Comparison of ENCODE assay signal across 1 cellular context in the genomic region with DNA sequence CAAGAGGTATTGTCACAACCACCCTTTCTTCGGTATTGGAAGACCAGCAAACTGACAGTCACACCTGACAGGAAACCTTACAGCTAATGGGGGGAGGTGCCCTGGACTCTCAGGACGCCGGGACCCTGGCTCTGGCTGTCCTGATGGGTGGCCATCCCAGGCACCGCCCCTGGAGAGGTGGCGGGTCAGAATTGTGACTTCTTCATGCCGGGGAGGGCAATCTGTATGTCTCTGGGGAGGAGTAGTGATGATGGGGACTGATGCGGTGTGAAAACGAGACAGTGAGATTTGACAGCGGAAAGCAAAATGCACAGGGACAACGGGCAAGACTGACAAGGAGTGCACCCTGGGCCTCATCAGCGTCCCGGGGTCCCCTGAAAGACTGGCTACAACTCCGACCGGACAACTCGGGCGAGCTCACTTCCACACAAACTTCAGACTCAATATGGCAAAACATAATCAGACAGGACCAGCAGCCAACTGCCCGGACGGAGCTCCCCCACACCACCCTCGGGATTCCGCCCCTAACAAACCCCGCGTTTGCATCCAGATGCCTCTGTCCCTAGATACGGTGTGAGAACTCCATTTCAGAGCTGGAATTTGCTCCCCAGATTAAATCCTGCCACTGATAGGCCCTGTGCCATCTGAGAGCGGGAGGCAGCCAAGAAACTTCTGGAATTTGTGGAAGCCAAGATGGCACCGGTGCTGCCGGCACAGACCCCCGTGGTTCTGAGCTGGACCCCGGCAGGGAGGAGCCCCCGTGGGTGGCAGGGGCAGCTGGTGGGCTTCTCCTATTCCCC.
TF ChIP-seq lines count a peak whose summit lies in the region.

No MANE protein-coding gene starts in this region.

TF ChIP-seq in GM23338, 12 proteins besides CTCF, POLR2A, EP300 and RAD21:
- TF ChIP-seq, protein P1, sequence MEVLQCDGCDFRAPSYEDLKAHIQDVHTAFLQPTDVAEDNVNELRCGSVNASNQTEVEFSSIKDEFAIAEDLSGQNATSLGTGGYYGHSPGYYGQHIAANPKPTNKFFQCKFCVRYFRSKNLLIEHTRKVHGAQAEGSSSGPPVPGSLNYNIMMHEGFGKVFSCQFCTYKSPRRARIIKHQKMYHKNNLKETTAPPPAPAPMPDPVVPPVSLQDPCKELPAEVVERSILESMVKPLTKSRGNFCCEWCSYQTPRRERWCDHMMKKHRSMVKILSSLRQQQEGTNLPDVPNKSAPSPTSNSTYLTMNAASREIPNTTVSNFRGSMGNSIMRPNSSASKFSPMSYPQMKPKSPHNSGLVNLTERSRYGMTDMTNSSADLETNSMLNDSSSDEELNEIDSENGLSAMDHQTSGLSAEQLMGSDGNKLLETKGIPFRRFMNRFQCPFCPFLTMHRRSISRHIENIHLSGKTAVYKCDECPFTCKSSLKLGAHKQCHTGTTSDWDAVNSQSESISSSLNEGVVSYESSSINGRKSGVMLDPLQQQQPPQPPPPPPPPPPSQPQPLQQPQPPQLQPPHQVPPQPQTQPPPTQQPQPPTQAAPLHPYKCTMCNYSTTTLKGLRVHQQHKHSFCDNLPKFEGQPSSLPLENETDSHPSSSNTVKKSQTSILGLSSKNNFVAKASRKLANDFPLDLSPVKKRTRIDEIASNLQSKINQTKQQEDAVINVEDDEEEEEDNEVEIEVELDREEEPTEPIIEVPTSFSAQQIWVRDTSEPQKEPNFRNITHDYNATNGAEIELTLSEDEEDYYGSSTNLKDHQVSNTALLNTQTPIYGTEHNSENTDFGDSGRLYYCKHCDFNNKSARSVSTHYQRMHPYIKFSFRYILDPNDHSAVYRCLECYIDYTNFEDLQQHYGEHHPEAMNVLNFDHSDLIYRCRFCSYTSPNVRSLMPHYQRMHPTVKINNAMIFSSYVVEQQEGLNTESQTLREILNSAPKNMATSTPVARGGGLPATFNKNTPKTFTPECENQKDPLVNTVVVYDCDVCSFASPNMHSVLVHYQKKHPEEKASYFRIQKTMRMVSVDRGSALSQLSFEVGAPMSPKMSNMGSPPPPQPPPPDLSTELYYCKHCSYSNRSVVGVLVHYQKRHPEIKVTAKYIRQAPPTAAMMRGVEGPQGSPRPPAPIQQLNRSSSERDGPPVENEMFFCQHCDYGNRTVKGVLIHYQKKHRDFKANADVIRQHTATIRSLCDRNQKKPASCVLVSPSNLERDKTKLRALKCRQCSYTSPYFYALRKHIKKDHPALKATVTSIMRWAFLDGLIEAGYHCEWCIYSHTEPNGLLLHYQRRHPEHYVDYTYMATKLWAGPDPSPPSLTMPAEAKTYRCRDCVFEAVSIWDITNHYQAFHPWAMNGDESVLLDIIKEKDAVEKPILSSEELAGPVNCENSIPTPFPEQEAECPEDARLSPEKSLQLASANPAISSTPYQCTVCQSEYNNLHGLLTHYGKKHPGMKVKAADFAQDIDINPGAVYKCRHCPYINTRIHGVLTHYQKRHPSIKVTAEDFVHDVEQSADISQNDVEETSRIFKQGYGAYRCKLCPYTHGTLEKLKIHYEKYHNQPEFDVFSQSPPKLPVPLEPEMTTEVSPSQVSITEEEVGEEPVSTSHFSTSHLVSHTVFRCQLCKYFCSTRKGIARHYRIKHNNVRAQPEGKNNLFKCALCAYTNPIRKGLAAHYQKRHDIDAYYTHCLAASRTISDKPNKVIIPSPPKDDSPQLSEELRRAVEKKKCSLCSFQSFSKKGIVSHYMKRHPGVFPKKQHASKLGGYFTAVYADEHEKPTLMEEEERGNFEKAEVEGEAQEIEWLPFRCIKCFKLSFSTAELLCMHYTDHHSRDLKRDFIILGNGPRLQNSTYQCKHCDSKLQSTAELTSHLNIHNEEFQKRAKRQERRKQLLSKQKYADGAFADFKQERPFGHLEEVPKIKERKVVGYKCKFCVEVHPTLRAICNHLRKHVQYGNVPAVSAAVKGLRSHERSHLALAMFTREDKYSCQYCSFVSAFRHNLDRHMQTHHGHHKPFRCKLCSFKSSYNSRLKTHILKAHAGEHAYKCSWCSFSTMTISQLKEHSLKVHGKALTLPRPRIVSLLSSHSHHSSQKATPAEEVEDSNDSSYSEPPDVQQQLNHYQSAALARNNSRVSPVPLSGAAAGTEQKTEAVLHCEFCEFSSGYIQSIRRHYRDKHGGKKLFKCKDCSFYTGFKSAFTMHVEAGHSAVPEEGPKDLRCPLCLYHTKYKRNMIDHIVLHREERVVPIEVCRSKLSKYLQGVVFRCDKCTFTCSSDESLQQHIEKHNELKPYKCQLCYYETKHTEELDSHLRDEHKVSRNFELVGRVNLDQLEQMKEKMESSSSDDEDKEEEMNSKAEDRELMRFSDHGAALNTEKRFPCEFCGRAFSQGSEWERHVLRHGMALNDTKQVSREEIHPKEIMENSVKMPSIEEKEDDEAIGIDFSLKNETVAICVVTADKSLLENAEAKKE (CRISPR knock-in tag; IDR thresholded peaks at IDR 0.05): no peak
- TF ChIP-seq STAT1 (IDR thresholded peaks at IDR 0.05; ENCODE audit: unreplicated experiment) (no peak), ZNF114 (CRISPR knock-in tag; IDR thresholded peaks at IDR 0.05) (no peak), NANOG (IDR thresholded peaks at IDR 0.05; ENCODE audit: borderline replicate concordance) (no peak), POLR2AphosphoS5 (IDR thresholded peaks at IDR 0.05; ENCODE audit: low read depth) (no peak), ETS1 (IDR thresholded peaks at IDR 0.05) (no peak), EZH2phosphoT487 (IDR thresholded peaks at IDR 0.05; ENCODE audit: unreplicated experiment) (no peak)
- TF ChIP-seq, protein P2, sequence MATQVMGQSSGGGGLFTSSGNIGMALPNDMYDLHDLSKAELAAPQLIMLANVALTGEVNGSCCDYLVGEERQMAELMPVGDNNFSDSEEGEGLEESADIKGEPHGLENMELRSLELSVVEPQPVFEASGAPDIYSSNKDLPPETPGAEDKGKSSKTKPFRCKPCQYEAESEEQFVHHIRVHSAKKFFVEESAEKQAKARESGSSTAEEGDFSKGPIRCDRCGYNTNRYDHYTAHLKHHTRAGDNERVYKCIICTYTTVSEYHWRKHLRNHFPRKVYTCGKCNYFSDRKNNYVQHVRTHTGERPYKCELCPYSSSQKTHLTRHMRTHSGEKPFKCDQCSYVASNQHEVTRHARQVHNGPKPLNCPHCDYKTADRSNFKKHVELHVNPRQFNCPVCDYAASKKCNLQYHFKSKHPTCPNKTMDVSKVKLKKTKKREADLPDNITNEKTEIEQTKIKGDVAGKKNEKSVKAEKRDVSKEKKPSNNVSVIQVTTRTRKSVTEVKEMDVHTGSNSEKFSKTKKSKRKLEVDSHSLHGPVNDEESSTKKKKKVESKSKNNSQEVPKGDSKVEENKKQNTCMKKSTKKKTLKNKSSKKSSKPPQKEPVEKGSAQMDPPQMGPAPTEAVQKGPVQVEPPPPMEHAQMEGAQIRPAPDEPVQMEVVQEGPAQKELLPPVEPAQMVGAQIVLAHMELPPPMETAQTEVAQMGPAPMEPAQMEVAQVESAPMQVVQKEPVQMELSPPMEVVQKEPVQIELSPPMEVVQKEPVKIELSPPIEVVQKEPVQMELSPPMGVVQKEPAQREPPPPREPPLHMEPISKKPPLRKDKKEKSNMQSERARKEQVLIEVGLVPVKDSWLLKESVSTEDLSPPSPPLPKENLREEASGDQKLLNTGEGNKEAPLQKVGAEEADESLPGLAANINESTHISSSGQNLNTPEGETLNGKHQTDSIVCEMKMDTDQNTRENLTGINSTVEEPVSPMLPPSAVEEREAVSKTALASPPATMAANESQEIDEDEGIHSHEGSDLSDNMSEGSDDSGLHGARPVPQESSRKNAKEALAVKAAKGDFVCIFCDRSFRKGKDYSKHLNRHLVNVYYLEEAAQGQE (IDR thresholded peaks at IDR 0.05; ENCODE audit: unreplicated experiment): no peak
